Comparison of ENCODE assay signal across 17 cellular contexts in the genomic region with DNA sequence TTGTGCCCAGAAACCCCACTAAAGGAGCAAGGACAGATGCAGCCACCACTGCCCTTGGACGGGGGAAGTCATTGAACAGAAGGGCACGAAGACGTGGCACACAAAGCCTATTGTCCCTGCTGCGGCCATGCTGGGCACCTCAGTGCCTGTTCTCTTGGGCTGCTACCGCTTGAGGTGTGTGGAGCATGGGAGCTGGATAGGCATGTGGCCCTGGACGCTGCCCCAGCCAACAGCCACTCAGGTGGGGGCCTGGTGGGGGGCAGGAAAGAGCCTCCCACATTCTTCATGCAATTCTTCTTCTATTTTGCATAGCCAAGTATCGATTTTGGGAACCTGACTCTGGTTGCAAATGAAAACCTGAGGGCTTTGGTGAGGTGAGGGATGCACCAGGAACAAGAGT.
A peak's percentile ranks its signal among the peaks of the same experiment; 100 is the strongest.
DNase-seq lines count a peak whose midpoint lies in the region; ATAC-seq and TF ChIP-seq lines count a peak whose summit lies in the region.
"Had no signal": no experiment of that assay in that cellular context is flagged by ENCODE, and none has a peak within 500 bp of the region (broad histone marks: within the 10 kb centered on the region; RNA-seq: fewer than 3 reads in every experiment).

No MANE protein-coding gene starts in this region.

- no peak for ATAC-seq in heart right ventricle
- no peak for ATAC-seq in WTC11
- ATAC-seq: A549; CD8-positive, alpha-beta T cell had no signal

- POLR2A ChIA-PET in WTC11 (lab: Charles Lee): no interaction called here

- H4K12ac ChIP-seq in trophoblast cell (ENCODE audit: low read depth, low read length): no peak overlapping the region

- no peak overlapping the region for H3K14ac ChIP-seq in trophoblast cell (ENCODE audit: low read length)

- H3K4me1 Mint-ChIP-seq in neural progenitor cell (peaks cover 6% of the 10 kb centered on the region), WTC11 (peaks cover 11% of the 10 kb centered on the region)
- H3K4me1 Mint-ChIP-seq: B cell had no signal

- H3K27ac ChIP-seq in heart right ventricle (no peak overlapping the region), neural progenitor cell (no peak overlapping the region), trophoblast cell (ENCODE audit: low read depth, low read length) (no peak overlapping the region)
- H3K27ac ChIP-seq: 22Rv1; A549; BLaER1 treated with 17β-estradiol and CSF1 and Interleukin-3, amounts not matched to agents 10 nM and 100 nM; C4-2B had no signal

- no peak overlapping the region for H4K8ac ChIP-seq in trophoblast cell (ENCODE audit: low read depth, low read length)

- H2AFZ ChIP-seq in neural progenitor cell (replicated peaks): no peak overlapping the region
- H2AFZ ChIP-seq in trophoblast cell (ENCODE audit: insufficient read depth, low read length, poor library complexity): no peak overlapping the region

- H3K27me3 ChIP-seq in heart right ventricle (no peaks in the 10 kb centered on the region), neural progenitor cell (no peaks in the 10 kb centered on the region), trophoblast cell (ENCODE audit: insufficient read depth, low read length) (no peaks in the 10 kb centered on the region)
- H3K27me3 ChIP-seq: BLaER1 treated with 17β-estradiol and CSF1 and Interleukin-3, amounts not matched to agents 10 nM and 100 nM had no signal

- no peak overlapping the region for H3K4ac ChIP-seq in trophoblast cell (ENCODE audit: low read depth, low read length)

- H3K27ac Mint-ChIP-seq in neural progenitor cell (peak overlapping the region; percentile 34), WTC11 (no peak overlapping the region)
- H3K27ac Mint-ChIP-seq: B cell; CD4-positive, alpha-beta T cell; CD8-positive, alpha-beta T cell had no signal

- H2BK5ac ChIP-seq in trophoblast cell (ENCODE audit: low read depth, low read length, poor library complexity): no peak overlapping the region

- H3K9ac ChIP-seq in neural progenitor cell: no peak overlapping the region
- H3K9ac ChIP-seq in trophoblast cell (ENCODE audit: low read length): peak overlapping the region; percentile 2
- H3K9ac ChIP-seq: BLaER1 treated with 17β-estradiol and CSF1 and Interleukin-3, amounts not matched to agents 10 nM and 100 nM had no signal

- DNase-seq in cardiac septum (ENCODE audit: low spot score) (peak; percentile 36), heart right ventricle (no peak), neural progenitor cell (ENCODE audit: low spot score) (no peak), trophoblast cell (no peak), WTC11 (ENCODE audit: low spot score) (no peak)
- DNase-seq: AML-193; Caco-2; Calu3; CD4-positive, alpha-beta T cell; CD8-positive, alpha-beta T cell; DMS79 treated with DMSO at 0.1 percent for 48 hours; GF-D8 had no signal

- no peak overlapping the region for H2AK5ac ChIP-seq in trophoblast cell (ENCODE audit: low read length)

- H3F3A ChIP-seq in neural progenitor cell (ENCODE audit: low read depth): no peaks in the 10 kb centered on the region

- H3K4me1 ChIP-seq in heart right ventricle (no peaks in the 10 kb centered on the region), neural progenitor cell (peaks cover 6% of the 10 kb centered on the region), trophoblast cell (ENCODE audit: control insufficient read depth in 1 of 2, insufficient read depth in 2 of 2, low read length in 2 of 2) (peaks cover 2% of the 10 kb centered on the region in 2 experiments)
- H3K4me1 ChIP-seq: A549; BLaER1 treated with 17β-estradiol and CSF1 and Interleukin-3, amounts not matched to agents 10 nM and 100 nM; Caco-2 had no signal

- H3K79me2 ChIP-seq in neural progenitor cell (ENCODE audit: low read depth) (no peaks in the 10 kb centered on the region), trophoblast cell (ENCODE audit: control insufficient read depth, insufficient read depth, low read length, poor library complexity) (peaks cover 1% of the 10 kb centered on the region)

- no peaks in the 10 kb centered on the region for H3K36me3 Mint-ChIP-seq in neural progenitor cell
- H3K36me3 Mint-ChIP-seq in WTC11: no peaks in the 10 kb centered on the region
- H3K36me3 Mint-ChIP-seq: CD8-positive, alpha-beta T cell had no signal

- no peak overlapping the region for H2BK12ac ChIP-seq in trophoblast cell (ENCODE audit: low read length)

- peaks cover 2% of the 10 kb centered on the region for H3K27me3 Mint-ChIP-seq in neural progenitor cell (ENCODE audit: insufficient read depth, low read depth)
- H3K27me3 Mint-ChIP-seq in WTC11 (ENCODE audit: low read depth): no peaks in the 10 kb centered on the region
- H3K27me3 Mint-ChIP-seq: CD4-positive, alpha-beta T cell had no signal

- 88 to 89% methylated on average over 7 of the region's 7 CpGs for WGBS in heart right ventricle, 2 donors
- no CpG with 5 or more reads among the region's 7 CpGs for WGBS in trophoblast cell (ENCODE audit: extremely low coverage, insufficient coverage, insufficient read length)

- H3K9me3 Mint-ChIP-seq in neural progenitor cell (no peaks in the 10 kb centered on the region), WTC11 (no peaks in the 10 kb centered on the region)
- H3K9me3 Mint-ChIP-seq: CD4-positive, alpha-beta T cell had no signal

- TF ChIP-seq CTCF in heart right ventricle (IDR thresholded peaks at IDR 0.05) (no peak), neural progenitor cell (IDR thresholded peaks at IDR 0.05) (no peak), WTC11 (IDR thresholded peaks at IDR 0.05) (no peak)

- H3K79me1 ChIP-seq in trophoblast cell (ENCODE audit: low read length): peaks cover 2% of the 10 kb centered on the region

- CTCF ChIA-PET in WTC11 (lab: Charles Lee): no interaction called here

- H4K20me1 ChIP-seq in neural progenitor cell (ENCODE audit: low read depth): no peaks in the 10 kb centered on the region
- H4K20me1 ChIP-seq: BLaER1 treated with 17β-estradiol and CSF1 and Interleukin-3, amounts not matched to agents 10 nM and 100 nM had no signal

- H3K9me3 ChIP-seq in heart right ventricle (peaks cover 0 to 6% (median 0%) of the 10 kb centered on the region in 11 donors), neural progenitor cell (ENCODE audit: low read depth) (no peaks in the 10 kb centered on the region), trophoblast cell (ENCODE audit: insufficient read depth, low read depth, low read length) (peaks cover 4% of the 10 kb centered on the region)
- H3K9me3 ChIP-seq: A549 had no signal

- H3K23ac ChIP-seq in trophoblast cell (ENCODE audit: low read length): no peak overlapping the region

- H3K36me3 ChIP-seq in heart right ventricle (no peaks in the 10 kb centered on the region), neural progenitor cell (no peaks in the 10 kb centered on the region), trophoblast cell (ENCODE audit: control insufficient read depth in 1 of 2, insufficient read depth in 2 of 2, low read length in 2 of 2) (no peaks in the 10 kb centered on the region)
- H3K36me3 ChIP-seq: BLaER1 treated with 17β-estradiol and CSF1 and Interleukin-3, amounts not matched to agents 10 nM and 100 nM had no signal

- no peak overlapping the region for H3K4me3 ChIP-seq in heart right ventricle
- no peak overlapping the region for H3K4me3 ChIP-seq in neural progenitor cell
- H3K4me3 ChIP-seq in trophoblast cell (ENCODE audit: low read depth, low read length): no peak overlapping the region
- H3K4me3 ChIP-seq: A549; BLaER1 treated with 17β-estradiol and CSF1 and Interleukin-3, amounts not matched to agents 10 nM and 100 nM had no signal

- H2BK120ac ChIP-seq in trophoblast cell (ENCODE audit: insufficient read depth, low read length, poor library complexity): no peak overlapping the region

- H3K4me2 ChIP-seq in neural progenitor cell: no peak overlapping the region
- no peak overlapping the region for H3K4me2 ChIP-seq in trophoblast cell (ENCODE audit: low read length)
- H3K4me2 ChIP-seq: A549; BLaER1 treated with 17β-estradiol and CSF1 and Interleukin-3, amounts not matched to agents 10 nM and 100 nM had no signal

- no peak overlapping the region for H4K91ac ChIP-seq in trophoblast cell (ENCODE audit: low read depth, low read length)

- intact Hi-C loops in cardiac septum (cut with DNase I): no loop called here
- intact Hi-C loops in heart right ventricle (cut with DNase I): no loop called here

- H3K18ac ChIP-seq in trophoblast cell (ENCODE audit: low read length): no peak overlapping the region

- no peak overlapping the region for H3K4me3 Mint-ChIP-seq in neural progenitor cell
- H3K4me3 Mint-ChIP-seq in WTC11: no peak overlapping the region
- H3K4me3 Mint-ChIP-seq: B cell; CD4-positive, alpha-beta T cell; CD8-positive, alpha-beta T cell had no signal

TF ChIP-seq in WTC11, 78 proteins besides CTCF, POLR2A, EP300 and RAD21:
- TF ChIP-seq, protein P1, sequence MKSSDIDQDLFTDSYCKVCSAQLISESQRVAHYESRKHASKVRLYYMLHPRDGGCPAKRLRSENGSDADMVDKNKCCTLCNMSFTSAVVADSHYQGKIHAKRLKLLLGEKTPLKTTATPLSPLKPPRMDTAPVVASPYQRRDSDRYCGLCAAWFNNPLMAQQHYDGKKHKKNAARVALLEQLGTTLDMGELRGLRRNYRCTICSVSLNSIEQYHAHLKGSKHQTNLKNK (CRISPR knock-in tag; IDR thresholded peaks at IDR 0.05): no peak
- no peak for TF ChIP-seq ESRRA (CRISPR knock-in tag; IDR thresholded peaks at IDR 0.05; ENCODE audit: borderline replicate concordance)
